In genomic region chr4:114535725-114536124, GRCh38 we compare ENCODE assay signal across 17 cellular contexts.
DNase-seq lines count a peak whose midpoint lies in the region; ATAC-seq lines count a peak whose summit lies in the region.
"Had no signal": no experiment of that assay in that cellular context is flagged by ENCODE, and none has a peak within 500 bp of the region (broad histone marks: within the 10 kb centered on the region; RNA-seq: fewer than 3 reads in every experiment).

No MANE protein-coding gene starts in this region.

- DNase-seq in COLO829 (ENCODE audit: low spot score) (peak; percentile 89), globus pallidus (ENCODE audit: low spot score) (peak; percentile 75), NCI-H510A (lab: John Stamatoyannopoulos, UW) (no peak)
- DNase-seq: C1 segment of cervical spinal cord, HCEC 1CT, NCI-H1436, NCI-H2029, NCI-H2171, NCI-H446 treated with DMSO at 0.1 percent for 48 hours, NCI-H748 treated with DMSO at 0.1 percent for 48 hours had no signal

- peaks cover 9% of the 10 kb centered on the region for H3K4me1 ChIP-seq in neuron (ENCODE audit: insufficient read depth, low read length)

- H2AFZ ChIP-seq in neuron (ENCODE audit: low read depth, low read length), result peak overlapping the region; percentile 57

- no peaks in the 10 kb centered on the region for H3K27me3 ChIP-seq in neuron (ENCODE audit: insufficient read depth, low read length)
- H3K27me3 ChIP-seq: SJCRH30 had no signal

- peak overlapping the region; percentile 94 for H3K27ac ChIP-seq in angular gyrus (ENCODE audit: low read depth, low read length)
- H3K27ac ChIP-seq: SJCRH30 had no signal

- H3K9me3 ChIP-seq in neuron (ENCODE audit: low read length), result no peaks in the 10 kb centered on the region

- no peaks in the 10 kb centered on the region for H3K36me3 ChIP-seq in neuron (ENCODE audit: insufficient read depth, low read length)
- H3K36me3 ChIP-seq: SJCRH30 had no signal

- ATAC-seq in HG03095 (IDR thresholded peaks at IDR 0.05; ENCODE audit: unreplicated experiment) (no peak), GM18868 (IDR thresholded peaks at IDR 0.05; ENCODE audit: unreplicated experiment) (no peak), HG02610 (IDR thresholded peaks at IDR 0.05; ENCODE audit: unreplicated experiment) (no peak)
- ATAC-seq: K562 had no signal

- no peak overlapping the region for H3K4me3 ChIP-seq in neuron (ENCODE audit: low read length)
- H3K4me3 ChIP-seq: K562, SJCRH30 had no signal
